ENCODE assay signal across 1 cellular context in the genomic region with DNA sequence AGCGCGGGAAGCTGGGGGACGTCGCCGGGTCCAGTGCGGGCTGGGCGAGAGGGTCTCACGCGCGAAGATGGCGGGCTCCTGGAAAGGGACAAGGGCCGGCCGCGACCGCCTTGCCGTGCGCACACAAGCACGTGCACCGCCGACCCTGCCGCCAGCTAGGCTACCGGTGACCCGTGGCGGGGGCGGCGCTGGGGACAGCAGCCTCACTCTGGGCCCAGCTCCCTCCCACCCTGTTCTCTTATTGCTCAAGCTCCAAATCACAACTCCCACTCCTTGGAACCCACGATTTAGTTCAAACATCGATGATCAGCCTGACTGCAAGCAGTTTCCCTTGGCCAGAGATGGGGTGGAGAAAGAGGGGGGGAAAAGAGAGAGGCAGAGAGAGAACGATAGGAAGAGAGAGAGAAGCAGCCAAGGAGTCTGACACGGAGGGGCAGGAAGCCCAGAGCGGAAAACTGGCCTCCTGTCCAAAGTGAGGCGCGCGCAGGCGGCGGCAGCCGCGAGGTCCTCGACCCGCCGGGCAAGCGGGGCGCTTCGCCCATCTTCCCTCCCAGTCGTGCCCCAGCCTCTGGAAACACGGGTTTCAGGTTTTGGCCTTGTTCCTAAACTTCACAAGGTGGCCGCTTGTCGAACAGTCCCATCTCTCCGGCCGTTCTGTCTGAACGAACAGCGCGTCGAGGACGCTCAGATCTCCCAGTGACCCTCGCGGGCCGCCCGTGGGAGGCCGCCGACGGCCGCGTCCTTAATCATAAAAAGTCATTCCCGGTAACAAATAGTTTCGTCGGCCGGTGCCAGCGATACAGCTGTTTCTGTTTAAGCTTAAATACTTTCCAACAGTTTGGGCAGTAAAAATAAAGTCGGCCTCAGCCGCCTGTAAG.
TF ChIP-seq lines count a peak whose summit lies in the region.

No MANE protein-coding gene starts in this region.

TF ChIP-seq in HepG2, 621 proteins besides CTCF, POLR2A, EP300 and RAD21 (continues in another document):
- no peak for TF ChIP-seq ZNF660 (CRISPR knock-in tag; IDR thresholded peaks at IDR 0.05; ENCODE audit: borderline replicate concordance, low read depth)
- no peak for TF ChIP-seq SAP130 (CRISPR knock-in tag; IDR thresholded peaks at IDR 0.05; ENCODE audit: low read depth)
- 0 out of 2 replicates have a peak, but pooled peaks have one; percentile 28 for TF ChIP-seq ZNF652 (CRISPR knock-in tag; IDR thresholded peaks at IDR 0.05; ENCODE audit: borderline replicate concordance, low read depth)
- no peak for TF ChIP-seq HNRNPH1 (optimal IDR thresholded peaks at IDR 0.05; ENCODE audit: low read depth, low read length)
- TF ChIP-seq, protein P1, sequence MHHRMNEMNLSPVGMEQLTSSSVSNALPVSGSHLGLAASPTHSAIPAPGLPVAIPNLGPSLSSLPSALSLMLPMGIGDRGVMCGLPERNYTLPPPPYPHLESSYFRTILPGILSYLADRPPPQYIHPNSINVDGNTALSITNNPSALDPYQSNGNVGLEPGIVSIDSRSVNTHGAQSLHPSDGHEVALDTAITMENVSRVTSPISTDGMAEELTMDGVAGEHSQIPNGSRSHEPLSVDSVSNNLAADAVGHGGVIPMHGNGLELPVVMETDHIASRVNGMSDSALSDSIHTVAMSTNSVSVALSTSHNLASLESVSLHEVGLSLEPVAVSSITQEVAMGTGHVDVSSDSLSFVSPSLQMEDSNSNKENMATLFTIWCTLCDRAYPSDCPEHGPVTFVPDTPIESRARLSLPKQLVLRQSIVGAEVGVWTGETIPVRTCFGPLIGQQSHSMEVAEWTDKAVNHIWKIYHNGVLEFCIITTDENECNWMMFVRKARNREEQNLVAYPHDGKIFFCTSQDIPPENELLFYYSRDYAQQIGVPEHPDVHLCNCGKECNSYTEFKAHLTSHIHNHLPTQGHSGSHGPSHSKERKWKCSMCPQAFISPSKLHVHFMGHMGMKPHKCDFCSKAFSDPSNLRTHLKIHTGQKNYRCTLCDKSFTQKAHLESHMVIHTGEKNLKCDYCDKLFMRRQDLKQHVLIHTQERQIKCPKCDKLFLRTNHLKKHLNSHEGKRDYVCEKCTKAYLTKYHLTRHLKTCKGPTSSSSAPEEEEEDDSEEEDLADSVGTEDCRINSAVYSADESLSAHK (CRISPR knock-in tag; IDR thresholded peaks at IDR 0.05; ENCODE audit: borderline replicate concordance), result no peak
- 0 out of 2 replicates have a peak, but pooled peaks have one; percentile 1 for TF ChIP-seq ZSCAN21 (CRISPR knock-in tag; IDR thresholded peaks at IDR 0.05; ENCODE audit: borderline replicate concordance)
- peak; percentile 7; the same call in 1 of the 2 replicates for TF ChIP-seq ZSCAN12 (CRISPR knock-in tag; IDR thresholded peaks at IDR 0.05)
- TF ChIP-seq SOX5 (CRISPR knock-in tag; IDR thresholded peaks at IDR 0.05; ENCODE audit: borderline replicate concordance), result no peak
- TF ChIP-seq, protein P2, sequence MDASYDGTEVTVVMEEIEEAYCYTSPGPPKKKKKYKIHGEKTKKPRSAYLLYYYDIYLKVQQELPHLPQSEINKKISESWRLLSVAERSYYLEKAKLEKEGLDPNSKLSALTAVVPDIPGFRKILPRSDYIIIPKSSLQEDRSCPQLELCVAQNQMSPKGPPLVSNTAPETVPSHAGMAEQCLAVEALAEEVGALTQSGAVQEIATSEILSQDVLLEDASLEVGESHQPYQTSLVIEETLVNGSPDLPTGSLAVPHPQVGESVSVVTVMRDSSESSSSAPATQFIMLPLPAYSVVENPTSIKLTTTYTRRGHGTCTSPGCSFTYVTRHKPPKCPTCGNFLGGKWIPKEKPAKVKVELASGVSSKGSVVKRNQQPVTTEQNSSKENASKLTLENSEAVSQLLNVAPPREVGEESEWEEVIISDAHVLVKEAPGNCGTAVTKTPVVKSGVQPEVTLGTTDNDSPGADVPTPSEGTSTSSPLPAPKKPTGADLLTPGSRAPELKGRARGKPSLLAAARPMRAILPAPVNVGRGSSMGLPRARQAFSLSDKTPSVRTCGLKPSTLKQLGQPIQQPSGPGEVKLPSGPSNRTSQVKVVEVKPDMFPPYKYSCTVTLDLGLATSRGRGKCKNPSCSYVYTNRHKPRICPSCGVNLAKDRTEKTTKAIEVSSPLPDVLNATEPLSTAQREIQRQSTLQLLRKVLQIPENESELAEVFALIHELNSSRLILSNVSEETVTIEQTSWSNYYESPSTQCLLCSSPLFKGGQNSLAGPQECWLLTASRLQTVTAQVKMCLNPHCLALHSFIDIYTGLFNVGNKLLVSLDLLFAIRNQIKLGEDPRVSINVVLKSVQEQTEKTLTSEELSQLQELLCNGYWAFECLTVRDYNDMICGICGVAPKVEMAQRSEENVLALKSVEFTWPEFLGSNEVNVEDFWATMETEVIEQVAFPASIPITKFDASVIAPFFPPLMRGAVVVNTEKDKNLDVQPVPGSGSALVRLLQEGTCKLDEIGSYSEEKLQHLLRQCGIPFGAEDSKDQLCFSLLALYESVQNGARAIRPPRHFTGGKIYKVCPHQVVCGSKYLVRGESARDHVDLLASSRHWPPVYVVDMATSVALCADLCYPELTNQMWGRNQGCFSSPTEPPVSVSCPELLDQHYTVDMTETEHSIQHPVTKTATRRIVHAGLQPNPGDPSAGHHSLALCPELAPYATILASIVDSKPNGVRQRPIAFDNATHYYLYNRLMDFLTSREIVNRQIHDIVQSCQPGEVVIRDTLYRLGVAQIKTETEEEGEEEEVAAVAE (CRISPR knock-in tag; IDR thresholded peaks at IDR 0.05; ENCODE audit: borderline replicate concordance), result 0 out of 2 replicates have a peak, but pooled peaks have one; percentile 23
- TF ChIP-seq, protein P3, sequence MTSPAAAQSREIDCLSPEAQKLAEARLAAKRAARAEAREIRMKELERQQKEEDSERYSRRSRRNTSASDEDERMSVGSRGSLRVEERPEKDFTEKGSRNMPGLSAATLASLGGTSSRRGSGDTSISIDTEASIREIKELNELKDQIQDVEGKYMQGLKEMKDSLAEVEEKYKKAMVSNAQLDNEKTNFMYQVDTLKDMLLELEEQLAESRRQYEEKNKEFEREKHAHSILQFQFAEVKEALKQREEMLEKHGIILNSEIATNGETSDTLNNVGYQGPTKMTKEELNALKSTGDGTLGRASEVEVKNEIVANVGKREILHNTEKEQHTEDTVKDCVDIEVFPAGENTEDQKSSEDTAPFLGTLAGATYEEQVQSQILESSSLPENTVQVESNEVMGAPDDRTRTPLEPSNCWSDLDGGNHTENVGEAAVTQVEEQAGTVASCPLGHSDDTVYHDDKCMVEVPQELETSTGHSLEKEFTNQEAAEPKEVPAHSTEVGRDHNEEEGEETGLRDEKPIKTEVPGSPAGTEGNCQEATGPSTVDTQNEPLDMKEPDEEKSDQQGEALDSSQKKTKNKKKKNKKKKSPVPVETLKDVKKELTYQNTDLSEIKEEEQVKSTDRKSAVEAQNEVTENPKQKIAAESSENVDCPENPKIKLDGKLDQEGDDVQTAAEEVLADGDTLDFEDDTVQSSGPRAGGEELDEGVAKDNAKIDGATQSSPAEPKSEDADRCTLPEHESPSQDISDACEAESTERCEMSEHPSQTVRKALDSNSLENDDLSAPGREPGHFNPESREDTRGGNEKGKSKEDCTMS (CRISPR knock-in tag; conservative IDR thresholded peaks at IDR 0.05), result no peak
- TF ChIP-seq FIP1L1 (IDR thresholded peaks at IDR 0.05; ENCODE audit: borderline replicate concordance, insufficient read depth, low read depth, low read length), result no peak
- TF ChIP-seq, protein P4, sequence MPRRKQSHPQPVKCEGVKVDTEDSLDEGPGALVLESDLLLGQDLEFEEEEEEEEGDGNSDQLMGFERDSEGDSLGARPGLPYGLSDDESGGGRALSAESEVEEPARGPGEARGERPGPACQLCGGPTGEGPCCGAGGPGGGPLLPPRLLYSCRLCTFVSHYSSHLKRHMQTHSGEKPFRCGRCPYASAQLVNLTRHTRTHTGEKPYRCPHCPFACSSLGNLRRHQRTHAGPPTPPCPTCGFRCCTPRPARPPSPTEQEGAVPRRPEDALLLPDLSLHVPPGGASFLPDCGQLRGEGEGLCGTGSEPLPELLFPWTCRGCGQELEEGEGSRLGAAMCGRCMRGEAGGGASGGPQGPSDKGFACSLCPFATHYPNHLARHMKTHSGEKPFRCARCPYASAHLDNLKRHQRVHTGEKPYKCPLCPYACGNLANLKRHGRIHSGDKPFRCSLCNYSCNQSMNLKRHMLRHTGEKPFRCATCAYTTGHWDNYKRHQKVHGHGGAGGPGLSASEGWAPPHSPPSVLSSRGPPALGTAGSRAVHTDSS (CRISPR knock-in tag; conservative IDR thresholded peaks at IDR 0.05), result 0 out of 2 replicates have a peak, but pooled peaks have one; percentile 16
- TF ChIP-seq ZNF136 (CRISPR knock-in tag; IDR thresholded peaks at IDR 0.05; ENCODE audit: low read depth), result no peak
- TF ChIP-seq ZNF546 (CRISPR knock-in tag; conservative IDR thresholded peaks at IDR 0.05), result peak; percentile 76; the same call in 1 of the 2 replicates
- peak; percentile 84 for TF ChIP-seq BRD4 (CRISPR knock-in tag; IDR thresholded peaks at IDR 0.05)
- TF ChIP-seq SNRNP70 (IDR thresholded peaks at IDR 0.05; ENCODE audit: low read depth, low read length), result no peak
- TF ChIP-seq KLF11 (CRISPR knock-in tag; IDR thresholded peaks at IDR 0.05), result no peak
- TF ChIP-seq, protein P5, sequence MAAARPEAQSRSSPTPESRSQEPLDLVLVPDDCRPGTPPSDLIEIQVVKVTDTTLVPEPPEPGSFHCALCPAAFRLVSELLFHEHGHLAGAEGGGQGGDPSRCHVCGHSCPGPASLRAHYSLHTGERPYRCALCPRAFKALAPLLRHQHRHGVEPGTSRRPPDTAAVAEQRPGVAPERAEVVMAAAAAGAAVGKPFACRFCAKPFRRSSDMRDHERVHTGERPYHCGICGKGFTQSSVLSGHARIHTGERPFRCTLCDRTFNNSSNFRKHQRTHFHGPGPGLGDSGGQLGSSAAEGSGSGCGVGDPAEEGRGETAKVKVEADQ (CRISPR knock-in tag; IDR thresholded peaks at IDR 0.05; ENCODE audit: borderline replicate concordance), result no peak
- TF ChIP-seq ZNF225 (CRISPR knock-in tag; IDR thresholded peaks at IDR 0.05), result peak; percentile 44
- peak; percentile 45; the same call in 1 of the 2 replicates for TF ChIP-seq ZSCAN31 (CRISPR knock-in tag; IDR thresholded peaks at IDR 0.05; ENCODE audit: low read depth)
- no peak for TF ChIP-seq PAX8 (CRISPR knock-in tag; IDR thresholded peaks at IDR 0.05; ENCODE audit: borderline replicate concordance)
- TF ChIP-seq, protein P6, sequence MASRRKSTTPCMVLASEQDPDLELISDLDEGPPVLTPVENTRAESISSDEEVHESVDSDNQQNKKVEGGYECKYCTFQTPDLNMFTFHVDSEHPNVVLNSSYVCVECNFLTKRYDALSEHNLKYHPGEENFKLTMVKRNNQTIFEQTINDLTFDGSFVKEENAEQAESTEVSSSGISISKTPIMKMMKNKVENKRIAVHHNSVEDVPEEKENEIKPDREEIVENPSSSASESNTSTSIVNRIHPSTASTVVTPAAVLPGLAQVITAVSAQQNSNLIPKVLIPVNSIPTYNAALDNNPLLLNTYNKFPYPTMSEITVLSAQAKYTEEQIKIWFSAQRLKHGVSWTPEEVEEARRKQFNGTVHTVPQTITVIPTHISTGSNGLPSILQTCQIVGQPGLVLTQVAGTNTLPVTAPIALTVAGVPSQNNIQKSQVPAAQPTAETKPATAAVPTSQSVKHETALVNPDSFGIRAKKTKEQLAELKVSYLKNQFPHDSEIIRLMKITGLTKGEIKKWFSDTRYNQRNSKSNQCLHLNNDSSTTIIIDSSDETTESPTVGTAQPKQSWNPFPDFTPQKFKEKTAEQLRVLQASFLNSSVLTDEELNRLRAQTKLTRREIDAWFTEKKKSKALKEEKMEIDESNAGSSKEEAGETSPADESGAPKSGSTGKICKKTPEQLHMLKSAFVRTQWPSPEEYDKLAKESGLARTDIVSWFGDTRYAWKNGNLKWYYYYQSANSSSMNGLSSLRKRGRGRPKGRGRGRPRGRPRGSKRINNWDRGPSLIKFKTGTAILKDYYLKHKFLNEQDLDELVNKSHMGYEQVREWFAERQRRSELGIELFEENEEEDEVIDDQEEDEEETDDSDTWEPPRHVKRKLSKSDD (CRISPR knock-in tag; IDR thresholded peaks at IDR 0.05; ENCODE audit: low read depth), result no peak
- no peak for TF ChIP-seq ETV6 (CRISPR knock-in tag; conservative IDR thresholded peaks at IDR 0.05)
- TF ChIP-seq, protein P7, sequence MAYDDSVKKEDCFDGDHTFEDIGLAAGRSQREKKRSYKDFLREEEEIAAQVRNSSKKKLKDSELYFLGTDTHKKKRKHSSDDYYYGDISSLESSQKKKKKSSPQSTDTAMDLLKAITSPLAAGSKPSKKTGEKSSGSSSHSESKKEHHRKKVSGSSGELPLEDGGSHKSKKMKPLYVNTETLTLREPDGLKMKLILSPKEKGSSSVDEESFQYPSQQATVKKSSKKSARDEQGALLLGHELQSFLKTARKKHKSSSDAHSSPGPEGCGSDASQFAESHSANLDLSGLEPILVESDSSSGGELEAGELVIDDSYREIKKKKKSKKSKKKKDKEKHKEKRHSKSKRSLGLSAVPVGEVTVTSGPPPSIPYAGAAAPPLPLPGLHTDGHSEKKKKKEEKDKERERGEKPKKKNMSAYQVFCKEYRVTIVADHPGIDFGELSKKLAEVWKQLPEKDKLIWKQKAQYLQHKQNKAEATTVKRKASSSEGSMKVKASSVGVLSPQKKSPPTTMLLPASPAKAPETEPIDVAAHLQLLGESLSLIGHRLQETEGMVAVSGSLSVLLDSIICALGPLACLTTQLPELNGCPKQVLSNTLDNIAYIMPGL (CRISPR knock-in tag; IDR thresholded peaks at IDR 0.05; ENCODE audit: borderline replicate concordance in 1 of 2, low read depth in 1 of 2), result 0 out of 4 replicates have a peak, but pooled peaks of 1 of the 2 experiments have one; percentile 17
- no peak for TF ChIP-seq ZNF460 (CRISPR knock-in tag; IDR thresholded peaks at IDR 0.05; ENCODE audit: borderline replicate concordance)
- TF ChIP-seq ZNF547 (CRISPR knock-in tag; IDR thresholded peaks at IDR 0.05), result peak; percentile 75
- TF ChIP-seq SP2 (CRISPR knock-in tag; IDR thresholded peaks at IDR 0.05), result no peak; the same call in 1 of the 2 replicates
- 0 out of 2 replicates have a peak, but pooled peaks have one; percentile 37 for TF ChIP-seq ZFP82 (CRISPR knock-in tag; IDR thresholded peaks at IDR 0.05; ENCODE audit: borderline replicate concordance)
- no peak for TF ChIP-seq CAMTA2 (CRISPR knock-in tag; IDR thresholded peaks at IDR 0.05; ENCODE audit: borderline replicate concordance)
- TF ChIP-seq U2AF1 (optimal IDR thresholded peaks at IDR 0.05; ENCODE audit: low read depth, low read length), result no peak
- TF ChIP-seq, protein P8, sequence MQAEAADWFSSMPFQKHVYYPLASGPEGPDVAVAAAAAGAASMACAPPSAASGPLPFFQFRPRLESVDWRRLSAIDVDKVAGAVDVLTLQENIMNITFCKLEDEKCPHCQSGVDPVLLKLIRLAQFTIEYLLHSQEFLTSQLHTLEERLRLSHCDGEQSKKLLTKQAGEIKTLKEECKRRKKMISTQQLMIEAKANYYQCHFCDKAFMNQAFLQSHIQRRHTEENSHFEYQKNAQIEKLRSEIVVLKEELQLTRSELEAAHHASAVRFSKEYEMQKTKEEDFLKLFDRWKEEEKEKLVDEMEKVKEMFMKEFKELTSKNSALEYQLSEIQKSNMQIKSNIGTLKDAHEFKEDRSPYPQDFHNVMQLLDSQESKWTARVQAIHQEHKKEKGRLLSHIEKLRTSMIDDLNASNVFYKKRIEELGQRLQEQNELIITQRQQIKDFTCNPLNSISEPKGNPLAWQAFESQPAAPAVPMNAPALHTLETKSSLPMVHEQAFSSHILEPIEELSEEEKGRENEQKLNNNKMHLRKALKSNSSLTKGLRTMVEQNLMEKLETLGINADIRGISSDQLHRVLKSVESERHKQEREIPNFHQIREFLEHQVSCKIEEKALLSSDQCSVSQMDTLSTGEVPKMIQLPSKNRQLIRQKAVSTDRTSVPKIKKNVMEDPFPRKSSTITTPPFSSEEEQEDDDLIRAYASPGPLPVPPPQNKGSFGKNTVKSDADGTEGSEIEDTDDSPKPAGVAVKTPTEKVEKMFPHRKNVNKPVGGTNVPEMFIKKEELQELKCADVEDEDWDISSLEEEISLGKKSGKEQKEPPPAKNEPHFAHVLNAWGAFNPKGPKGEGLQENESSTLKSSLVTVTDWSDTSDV (CRISPR knock-in tag; IDR thresholded peaks at IDR 0.05), result peak; percentile 86; the same call in 1 of the 2 replicates
- no peak for TF ChIP-seq ZFP62 (CRISPR knock-in tag; IDR thresholded peaks at IDR 0.05)
- TF ChIP-seq ZNF160 (CRISPR knock-in tag; IDR thresholded peaks at IDR 0.05), result peak; percentile 19; the same call in 1 of the 2 replicates
- no peak for TF ChIP-seq CENPT (CRISPR knock-in tag; IDR thresholded peaks at IDR 0.05; ENCODE audit: low read depth)
